Comparison of ENCODE assay signal across 12 cellular contexts in the genomic region with DNA sequence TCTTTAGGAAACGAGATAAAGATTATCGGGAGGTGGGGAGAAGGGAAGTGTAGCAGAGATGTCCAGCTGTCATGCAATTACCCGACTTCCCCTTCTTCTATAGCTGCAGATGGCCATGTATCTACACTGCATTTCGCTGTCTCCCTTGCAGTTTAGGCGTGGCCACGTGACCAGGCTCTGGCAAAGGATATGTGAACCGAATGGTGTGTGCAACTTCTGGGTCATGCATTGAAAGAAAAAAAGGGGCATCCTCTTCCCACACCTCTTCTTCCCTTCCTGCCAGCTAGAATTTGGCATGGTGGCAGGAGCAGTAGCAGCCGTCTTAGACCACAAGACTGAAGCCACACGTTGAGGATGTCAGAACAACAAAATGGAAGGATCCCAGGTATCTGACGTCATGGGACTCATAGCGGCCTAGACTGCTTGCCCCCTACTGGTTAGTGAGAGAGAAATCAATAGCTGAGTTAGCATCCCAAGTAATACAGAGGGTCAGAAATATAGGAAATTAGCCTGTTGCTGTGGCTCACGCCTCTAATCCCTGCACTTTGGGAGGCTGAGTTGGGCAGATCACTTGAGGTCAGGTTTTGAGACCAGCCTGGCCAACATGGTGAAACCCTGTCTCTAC. TPM values are rescaled to one million over a fixed set of nuclear protein-coding genes. Genes with fewer than 3 reads are reported as not detected.
A peak's percentile ranks its signal among the peaks of the same experiment; 100 is the strongest.
DNase-seq lines count a peak whose midpoint lies in the region; FAIRE-seq and TF ChIP-seq lines count a peak whose summit lies in the region.
"Had no signal": no experiment of that assay in that cellular context is flagged by ENCODE, and none has a peak within 500 bp of the region (broad histone marks: within the 10 kb centered on the region; RNA-seq: fewer than 3 reads in every experiment).

No MANE protein-coding gene starts in this region.

- H3K79me2 ChIP-seq in OCI-LY1 (ENCODE audit: insufficient read depth, low read length) (no peaks in the 10 kb centered on the region), endothelial cell of umbilical vein (ENCODE audit: control insufficient read depth, insufficient read depth, low read length) (no peaks in the 10 kb centered on the region)

- 0 out of 2 replicates have a peak overlapping the region, but pooled peaks have one; percentile 4 for H2AFZ ChIP-seq in OCI-LY1 (ENCODE audit: low read length)
- H2AFZ ChIP-seq in endothelial cell of umbilical vein (ENCODE audit: low read depth, low read length): no peak overlapping the region

- 71 to 73% methylated on average over 12 of the region's 12 CpGs for WGBS in tibial nerve, 2 donors

- FAIRE-seq in endothelial cell of umbilical vein (lab: Jason Lieb, UNC): peak; percentile 78

- H3K36me3 Mint-ChIP-seq in activated naive CD4-positive, alpha-beta T cell treated with anti-CD3 and anti-CD28 coated beads, Interleukin-2, amount 10 ng/mL, durations not matched to agents 7 days and 5 days: no peaks in the 10 kb centered on the region

- no peak for TF ChIP-seq EP300 in tibial nerve (IDR thresholded peaks at IDR 0.05)

- H3K4me3 ChIP-seq in A673 (ENCODE audit: low read depth, low read length, poor library complexity, severe bottlenecking) (no peak overlapping the region), OCI-LY1 (ENCODE audit: low read depth, low read length, poor library complexity, severe bottlenecking) (peak overlapping the region; percentile 23), endothelial cell of umbilical vein (replicated peaks in 1 of 3; ENCODE audit: insufficient read depth in 1 of 3, low read depth in 1 of 3, low read length in 3 of 3) (no peak overlapping the region), tibial nerve (no peak overlapping the region)
- H3K4me3 ChIP-seq: colonic mucosa had no signal

- H3K27ac ChIP-seq in A673 (ENCODE audit: low read depth, low read length, poor library complexity, severe bottlenecking) (no peak overlapping the region), OCI-LY1 (ENCODE audit: low read depth, low read length, poor library complexity, severe bottlenecking) (no peak overlapping the region), endothelial cell of umbilical vein (ENCODE audit: insufficient read depth, low read depth, low read length) (no peak overlapping the region), tibial nerve (no peak overlapping the region)
- H3K27ac ChIP-seq: colonic mucosa had no signal

- TF ChIP-seq POLR2A in endothelial cell of umbilical vein (IDR thresholded peaks at IDR 0.05; ENCODE audit: low read depth, low read length) (no peak), tibial nerve (IDR thresholded peaks at IDR 0.05) (no peak)

- BruUV-seq in A673 (replicated peaks; lab: Mats Ljungman, UMichigan): no TSS peak
- no TSS peak for BruUV-seq in endothelial cell of umbilical vein (replicated peaks; lab: Mats Ljungman, UMichigan)

- TF ChIP-seq CTCF in A673 (conservative IDR thresholded peaks at IDR 0.05; ENCODE audit: low read depth, low read length) (peak; percentile 54), OCI-LY1 (IDR thresholded peaks at IDR 0.05; ENCODE audit: low read length) (peak; percentile 51), endothelial cell of umbilical vein (IDR thresholded peaks at IDR 0.05; ENCODE audit: extremely low read depth in 1 of 2, insufficient read depth in 1 of 2, low read depth in 1 of 2, low read length in 2 of 2) (peak; percentile 25 to 45), tibial nerve (IDR thresholded peaks at IDR 0.05) (no peak)

- H3K9me1 ChIP-seq in endothelial cell of umbilical vein (replicated peaks; ENCODE audit: control insufficient read depth, extremely low read depth, insufficient read depth, low read length): no peaks in the 10 kb centered on the region

- H3K4me1 ChIP-seq in A673 (ENCODE audit: insufficient read depth, low read length, poor library complexity, severe bottlenecking) (no peaks in the 10 kb centered on the region), OCI-LY1 (ENCODE audit: insufficient read depth, low read length, severe bottlenecking) (peaks cover 25% of the 10 kb centered on the region), endothelial cell of umbilical vein (ENCODE audit: control insufficient read depth, extremely low read depth, insufficient read depth, low read length) (peaks cover 47% of the 10 kb centered on the region), tibial nerve (no peaks in the 10 kb centered on the region)
- H3K4me1 ChIP-seq: colonic mucosa had no signal

- no peaks in the 10 kb centered on the region for H3F3A ChIP-seq in OCI-LY1 (ENCODE audit: insufficient read depth, low read length)

- peak overlapping the region; percentile 45 for H3K4me2 ChIP-seq in OCI-LY1 (ENCODE audit: low read length)
- H3K4me2 ChIP-seq in endothelial cell of umbilical vein (ENCODE audit: insufficient read depth, low read length): peak overlapping the region; percentile 35

- H3K9me3 ChIP-seq in A673 (ENCODE audit: low read depth, low read length, poor library complexity, severe bottlenecking) (no peaks in the 10 kb centered on the region), OCI-LY1 (ENCODE audit: low read length) (no peaks in the 10 kb centered on the region), endothelial cell of umbilical vein (replicated peaks; ENCODE audit: control insufficient read depth, insufficient read depth, low read length) (no peaks in the 10 kb centered on the region), tibial nerve (no peaks in the 10 kb centered on the region)
- H3K9me3 ChIP-seq: colonic mucosa had no signal

- intact Hi-C loops in A673 (cut with micrococcal nuclease; ENCODE audit: unreplicated experiment) (no loop called here), endothelial cell of umbilical vein (cut with micrococcal nuclease) (no loop called here)

- DNase-seq in A673 (ENCODE audit: low spot score) (peak; percentile 74), HCEC 1CT (peak; percentile 29), endothelial cell of umbilical vein (ENCODE audit: low read depth, low spot score) (peak; percentile 71), activated gamma-delta T cell treated with Interleukin-2 at 50 U/mL for 16 hours (no peak), NAMALWA (ENCODE audit: low spot score) (no peak), tibial nerve (ENCODE audit: low spot score in 2 of 2) (no peak)
- no peak for DNase-seq in activated naive CD4-positive, alpha-beta T cell treated with anti-CD3 and anti-CD28 coated beads, Interleukin-2, amount 10 ng/mL, durations not matched to agents 7 days and 5 days
- DNase-seq: activated CD4-positive, alpha-beta T cell treated with anti-CD3 and anti-CD28 coated beads for 48 hours; colonic mucosa; COR-L47 had no signal

- H3K27me3 ChIP-seq in A673 (replicated peaks; ENCODE audit: insufficient read depth, low read depth, low read length, poor library complexity): no peaks in the 10 kb centered on the region
- H3K27me3 ChIP-seq in OCI-LY1 (ENCODE audit: insufficient read depth, low read length): 0 out of 2 replicates have a peak, but pooled peaks cover 6% of the 10 kb centered on the region
- H3K27me3 ChIP-seq in endothelial cell of umbilical vein (ENCODE audit: control insufficient read depth in 2 of 2, insufficient read depth in 2 of 2, low read length in 2 of 2): peaks cover 0 to 6% of the 10 kb centered on the region in 2 experiments
- peaks cover 0 to 10% of the 10 kb centered on the region in 2 donors for H3K27me3 ChIP-seq in tibial nerve

- POLR2A ChIA-PET in A673 (lab: Charles Lee; ENCODE audit: low non-redundant PET): no interaction called here
- POLR2A ChIA-PET in endothelial cell of umbilical vein (lab: Charles Lee): interaction anchor here (1.0 kb wide), 1 partner anchor 9 kb away, joined by 3 read pairs; no protein-coding TSS in a partner anchor

- CTCF ChIA-PET in A673 (lab: Charles Lee): interaction anchor here (0.5 kb wide), 1 partner anchor 151 kb away, joined by 3 read pairs; no protein-coding TSS in a partner anchor
- CTCF ChIA-PET in endothelial cell of umbilical vein (lab: Charles Lee): interaction anchor here (0.6 to 8.5 kb wide), 11 partner anchors 8 to 90 kb away, joined by 3 to 93 read pairs (median 4); no protein-coding TSS in a partner anchor
- CTCF ChIA-PET in activated naive CD4-positive, alpha-beta T cell treated with anti-CD3 and anti-CD28 coated beads, Interleukin-2, amount 10 ng/mL, durations not matched to agents 7 days and 5 days (lab: Charles Lee): interaction anchor here (1.2 kb wide), 1 partner anchor 16 kb away, joined by 3 read pairs; no protein-coding TSS in a partner anchor

- H3K36me3 ChIP-seq in A673 (ENCODE audit: insufficient read depth, low read length, poor library complexity, severe bottlenecking) (no peaks in the 10 kb centered on the region), OCI-LY1 (ENCODE audit: insufficient read depth, low read length) (no peaks in the 10 kb centered on the region), endothelial cell of umbilical vein (ENCODE audit: control insufficient read depth in 2 of 2, extremely low read depth in 1 of 2, insufficient read depth in 2 of 2, low read length in 2 of 2) (no peaks in the 10 kb centered on the region), tibial nerve (no peaks in the 10 kb centered on the region)
- H3K36me3 ChIP-seq: colonic mucosa had no signal

- dilution Hi-C loops in endothelial cell of umbilical vein (cut with MboI; ENCODE audit: extremely low pct_ligation_motif_present, low sequenced_read_pairs): no loop called here

- no peaks in the 10 kb centered on the region for H3K4me1 Mint-ChIP-seq in activated naive CD4-positive, alpha-beta T cell treated with anti-CD3 and anti-CD28 coated beads, Interleukin-2, amount 10 ng/mL, durations not matched to agents 7 days and 5 days

- peaks cover 31% of the 10 kb centered on the region for H3K27me3 Mint-ChIP-seq in activated naive CD4-positive, alpha-beta T cell treated with anti-CD3 and anti-CD28 coated beads, Interleukin-2, amount 10 ng/mL, durations not matched to agents 7 days and 5 days

- no peaks in the 10 kb centered on the region for H3K9me3 Mint-ChIP-seq in activated naive CD4-positive, alpha-beta T cell treated with anti-CD3 and anti-CD28 coated beads, Interleukin-2, amount 10 ng/mL, durations not matched to agents 7 days and 5 days

- no peaks in the 10 kb centered on the region for H3K9me2 ChIP-seq in OCI-LY1 (ENCODE audit: low read depth, low read length)

- no peak overlapping the region for H3K27ac Mint-ChIP-seq in activated naive CD4-positive, alpha-beta T cell treated with anti-CD3 and anti-CD28 coated beads, Interleukin-2, amount 10 ng/mL, durations not matched to agents 7 days and 5 days

- H3K4me3 Mint-ChIP-seq in activated naive CD4-positive, alpha-beta T cell treated with anti-CD3 and anti-CD28 coated beads, Interleukin-2, amount 10 ng/mL, durations not matched to agents 7 days and 5 days: no peak overlapping the region

- H3K9ac ChIP-seq in OCI-LY1 (ENCODE audit: low read length): no peak overlapping the region
- no peak overlapping the region for H3K9ac ChIP-seq in endothelial cell of umbilical vein (replicated peaks; ENCODE audit: extremely low read depth, insufficient read depth, low read length)

- H4K20me1 ChIP-seq in OCI-LY1 (ENCODE audit: insufficient read depth, low read length) (no peaks in the 10 kb centered on the region), endothelial cell of umbilical vein (replicated peaks; ENCODE audit: control insufficient read depth, extremely low read depth, insufficient read depth, low read length) (no peaks in the 10 kb centered on the region)

RNA-seq across cellular contexts. Expression of gene TCF15, which starts 32.8 kb away (rescaled TPM):
- total RNA-seq in A673 (2021) (0.20 and 0.24 TPM in 2 replicates), endothelial cell of umbilical vein (1.3 TPM in 1 of 2 replicates, not detected in the other), tibial nerve (1 to 10 TPM in 2 of 4 donors, under 1 TPM in 1, not detected in 1; 0.30 to 4.5 (median 1.1) TPM)
- polyA plus RNA-seq in endothelial cell of umbilical vein: 0.07 and 0.13 TPM in 2 replicates
- polyA plus RNA-seq in endothelial cell of umbilical vein (2011; cell fraction: cytosol; rRNA removed): 0.09 and 0.11 TPM in 2 replicates
- polyA plus RNA-seq in endothelial cell of umbilical vein (2011; cell fraction: nucleus; rRNA removed): 0.11 TPM in 1 of 2 replicates, not detected in the other
- 0.88 and 1.9 TPM in 2 replicates for polyA plus RNA-seq in endothelial cell of umbilical vein (2012)
- not detected in 2 replicates for polyA minus RNA-seq in endothelial cell of umbilical vein
- not detected for polyA minus RNA-seq in endothelial cell of umbilical vein (2011; cell fraction: cytosol; rRNA and poly(A)+ RNA removed)
- polyA minus RNA-seq in endothelial cell of umbilical vein (2011; cell fraction: nucleus; rRNA and poly(A)+ RNA removed): not detected in 2 replicates
- total RNA-seq: LHCN-M2 had no signal

RNA-seq across cellular contexts. Expression of gene CSNK2A1, which starts 33.7 kb away (rescaled TPM):
- total RNA-seq in A673 (2021): 233 and 240 TPM in 2 replicates
- total RNA-seq in endothelial cell of umbilical vein: 134 and 142 TPM in 2 replicates
- 57.0 and 68.4 TPM in 2 replicates for polyA plus RNA-seq in endothelial cell of umbilical vein
- polyA plus RNA-seq in endothelial cell of umbilical vein (2011; cell fraction: cytosol; rRNA removed): 69.2 and 73.8 TPM in 2 replicates
- 79.0 and 89.1 TPM in 2 replicates for polyA plus RNA-seq in endothelial cell of umbilical vein (2011; cell fraction: nucleus; rRNA removed)
- polyA plus RNA-seq in endothelial cell of umbilical vein (2012): 129 and 136 TPM in 2 replicates
- polyA minus RNA-seq in endothelial cell of umbilical vein: 165 and 182 TPM in 2 replicates
- 39.4 TPM for polyA minus RNA-seq in endothelial cell of umbilical vein (2011; cell fraction: cytosol; rRNA and poly(A)+ RNA removed)
- 90.3 and 120 TPM in 2 replicates for polyA minus RNA-seq in endothelial cell of umbilical vein (2011; cell fraction: nucleus; rRNA and poly(A)+ RNA removed)
- total RNA-seq in tibial nerve: 10 to 100 TPM; 60.7 to 73.0 (median 64.1) TPM

Comparison
In these comparisons a context has a peak if more than half of its experiments do, and no peak if none do; other contexts are left out.
1. DNase-seq: peak in A673 (single experiment), HCEC 1CT (single experiment) and endothelial cell of umbilical vein (single experiment); none in activated gamma-delta T cell treated with Interleukin-2 at 50 U/mL for 16 hours (single experiment), NAMALWA (single experiment), tibial nerve (0 of 2) and activated naive CD4-positive, alpha-beta T cell treated with anti-CD3 and anti-CD28 coated beads, Interleukin-2, amount 10 ng/mL, durations not matched to agents 7 days and 5 days (single experiment).
2. CTCF ChIP-seq: peak in A673 (single experiment), OCI-LY1 (single experiment) and endothelial cell of umbilical vein (2 of 2); none in tibial nerve (0 of 5).